In the genomic region with DNA sequence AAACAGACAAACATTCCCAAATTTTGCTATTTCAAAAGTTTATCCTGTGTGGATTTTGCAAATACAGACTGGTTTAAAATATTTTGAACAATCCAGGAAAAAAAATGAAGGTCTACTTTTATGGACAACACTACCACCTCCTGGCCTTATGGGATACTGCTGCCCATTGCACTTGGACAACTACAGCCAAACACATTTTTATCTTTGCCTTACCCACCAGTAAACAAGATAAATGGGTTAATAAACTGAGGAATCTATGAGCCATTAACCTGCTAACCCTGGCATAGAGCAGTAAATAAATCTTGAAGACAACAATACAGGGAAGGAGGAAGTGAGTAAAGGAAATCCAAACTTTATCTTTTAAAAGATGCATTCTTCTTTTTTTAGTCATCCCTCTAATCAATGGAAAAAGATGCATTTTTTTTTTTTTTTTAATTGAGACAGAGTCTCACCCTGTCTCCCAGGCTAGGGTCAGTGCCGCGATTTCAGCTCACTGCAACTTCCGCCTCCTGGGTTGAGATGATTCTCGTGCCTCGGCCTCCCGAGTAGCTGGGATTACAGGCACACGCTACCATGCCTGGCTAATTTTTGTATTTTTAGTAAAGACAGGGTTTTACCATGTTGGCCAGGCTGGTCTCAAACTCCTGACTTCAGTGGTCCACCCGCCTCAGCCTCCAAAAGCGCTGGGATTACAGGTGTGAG, we compare ENCODE assay signal across 2 cellular contexts.
TF ChIP-seq lines count a peak whose summit lies in the region.

No MANE protein-coding gene starts in this region.

TF ChIP-seq in IMR-90, 13 proteins besides CTCF, POLR2A, EP300 and RAD21:
- TF ChIP-seq MAZ (IDR thresholded peaks at IDR 0.05; ENCODE audit: borderline replicate concordance, low read depth, low read length) (no peak), FOS (IDR thresholded peaks at IDR 0.05; ENCODE audit: low read depth, low read length) (no peak), MXI1 (IDR thresholded peaks at IDR 0.05; ENCODE audit: borderline replicate concordance, low read depth, low read length) (no peak), RCOR1 (IDR thresholded peaks at IDR 0.05; ENCODE audit: insufficient replicate concordance, low read length) (no peak), CHD1 (IDR thresholded peaks at IDR 0.05; ENCODE audit: low read depth, low read length) (no peak; the same call in 1 of the 2 replicates), BHLHE40 (IDR thresholded peaks at IDR 0.05; ENCODE audit: low read depth, low read length) (no peak), SMC3 (IDR thresholded peaks at IDR 0.05; ENCODE audit: low read depth, low read length) (peak; percentile 96), MAFK (IDR thresholded peaks at IDR 0.05; ENCODE audit: low read depth, low read length) (no peak)
- TF ChIP-seq, protein P1, sequence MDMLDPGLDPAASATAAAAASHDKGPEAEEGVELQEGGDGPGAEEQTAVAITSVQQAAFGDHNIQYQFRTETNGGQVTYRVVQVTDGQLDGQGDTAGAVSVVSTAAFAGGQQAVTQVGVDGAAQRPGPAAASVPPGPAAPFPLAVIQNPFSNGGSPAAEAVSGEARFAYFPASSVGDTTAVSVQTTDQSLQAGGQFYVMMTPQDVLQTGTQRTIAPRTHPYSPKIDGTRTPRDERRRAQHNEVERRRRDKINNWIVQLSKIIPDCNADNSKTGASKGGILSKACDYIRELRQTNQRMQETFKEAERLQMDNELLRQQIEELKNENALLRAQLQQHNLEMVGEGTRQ (IDR thresholded peaks at IDR 0.05; ENCODE audit: low read depth, low read length): no peak

TF ChIP-seq in K562, 482 proteins besides CTCF, POLR2A, EP300 and RAD21:
- peak; percentile 84 for TF ChIP-seq SMC3 (conservative IDR thresholded peaks at IDR 0.05; ENCODE audit: insufficient read depth, low read depth, low read length)
- TF ChIP-seq, protein P2, sequence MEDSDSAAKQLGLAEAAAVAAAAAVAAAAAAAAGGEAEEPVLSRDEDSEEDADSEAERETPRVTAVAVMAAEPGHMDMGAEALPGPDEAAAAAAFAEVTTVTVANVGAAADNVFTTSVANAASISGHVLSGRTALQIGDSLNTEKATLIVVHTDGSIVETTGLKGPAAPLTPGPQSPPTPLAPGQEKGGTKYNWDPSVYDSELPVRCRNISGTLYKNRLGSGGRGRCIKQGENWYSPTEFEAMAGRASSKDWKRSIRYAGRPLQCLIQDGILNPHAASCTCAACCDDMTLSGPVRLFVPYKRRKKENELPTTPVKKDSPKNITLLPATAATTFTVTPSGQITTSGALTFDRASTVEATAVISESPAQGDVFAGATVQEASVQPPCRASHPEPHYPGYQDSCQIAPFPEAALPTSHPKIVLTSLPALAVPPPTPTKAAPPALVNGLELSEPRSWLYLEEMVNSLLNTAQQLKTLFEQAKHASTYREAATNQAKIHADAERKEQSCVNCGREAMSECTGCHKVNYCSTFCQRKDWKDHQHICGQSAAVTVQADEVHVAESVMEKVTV (CRISPR knock-in tag; IDR thresholded peaks at IDR 0.05): peak; percentile 89
- TF ChIP-seq MTA2 (IDR thresholded peaks at IDR 0.05; ENCODE audit: low read depth): no peak
- TF ChIP-seq ARID2 (IDR thresholded peaks at IDR 0.05): peak; percentile 62
- peak; percentile 80 for TF ChIP-seq ZNF384 (IDR thresholded peaks at IDR 0.05; ENCODE audit: low read depth, low read length)
- TF ChIP-seq, protein P3, sequence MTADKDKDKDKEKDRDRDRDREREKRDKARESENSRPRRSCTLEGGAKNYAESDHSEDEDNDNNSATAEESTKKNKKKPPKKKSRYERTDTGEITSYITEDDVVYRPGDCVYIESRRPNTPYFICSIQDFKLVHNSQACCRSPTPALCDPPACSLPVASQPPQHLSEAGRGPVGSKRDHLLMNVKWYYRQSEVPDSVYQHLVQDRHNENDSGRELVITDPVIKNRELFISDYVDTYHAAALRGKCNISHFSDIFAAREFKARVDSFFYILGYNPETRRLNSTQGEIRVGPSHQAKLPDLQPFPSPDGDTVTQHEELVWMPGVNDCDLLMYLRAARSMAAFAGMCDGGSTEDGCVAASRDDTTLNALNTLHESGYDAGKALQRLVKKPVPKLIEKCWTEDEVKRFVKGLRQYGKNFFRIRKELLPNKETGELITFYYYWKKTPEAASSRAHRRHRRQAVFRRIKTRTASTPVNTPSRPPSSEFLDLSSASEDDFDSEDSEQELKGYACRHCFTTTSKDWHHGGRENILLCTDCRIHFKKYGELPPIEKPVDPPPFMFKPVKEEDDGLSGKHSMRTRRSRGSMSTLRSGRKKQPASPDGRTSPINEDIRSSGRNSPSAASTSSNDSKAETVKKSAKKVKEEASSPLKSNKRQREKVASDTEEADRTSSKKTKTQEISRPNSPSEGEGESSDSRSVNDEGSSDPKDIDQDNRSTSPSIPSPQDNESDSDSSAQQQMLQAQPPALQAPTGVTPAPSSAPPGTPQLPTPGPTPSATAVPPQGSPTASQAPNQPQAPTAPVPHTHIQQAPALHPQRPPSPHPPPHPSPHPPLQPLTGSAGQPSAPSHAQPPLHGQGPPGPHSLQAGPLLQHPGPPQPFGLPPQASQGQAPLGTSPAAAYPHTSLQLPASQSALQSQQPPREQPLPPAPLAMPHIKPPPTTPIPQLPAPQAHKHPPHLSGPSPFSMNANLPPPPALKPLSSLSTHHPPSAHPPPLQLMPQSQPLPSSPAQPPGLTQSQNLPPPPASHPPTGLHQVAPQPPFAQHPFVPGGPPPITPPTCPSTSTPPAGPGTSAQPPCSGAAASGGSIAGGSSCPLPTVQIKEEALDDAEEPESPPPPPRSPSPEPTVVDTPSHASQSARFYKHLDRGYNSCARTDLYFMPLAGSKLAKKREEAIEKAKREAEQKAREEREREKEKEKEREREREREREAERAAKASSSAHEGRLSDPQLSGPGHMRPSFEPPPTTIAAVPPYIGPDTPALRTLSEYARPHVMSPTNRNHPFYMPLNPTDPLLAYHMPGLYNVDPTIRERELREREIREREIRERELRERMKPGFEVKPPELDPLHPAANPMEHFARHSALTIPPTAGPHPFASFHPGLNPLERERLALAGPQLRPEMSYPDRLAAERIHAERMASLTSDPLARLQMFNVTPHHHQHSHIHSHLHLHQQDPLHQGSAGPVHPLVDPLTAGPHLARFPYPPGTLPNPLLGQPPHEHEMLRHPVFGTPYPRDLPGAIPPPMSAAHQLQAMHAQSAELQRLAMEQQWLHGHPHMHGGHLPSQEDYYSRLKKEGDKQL (CRISPR knock-in tag; IDR thresholded peaks at IDR 0.05; ENCODE audit: borderline replicate concordance): no peak
- 0 out of 2 replicates have a peak, but pooled peaks have one; percentile 17 for TF ChIP-seq FOSL1 (tag; conservative IDR thresholded peaks at IDR 0.05)
- TF ChIP-seq, protein P4, sequence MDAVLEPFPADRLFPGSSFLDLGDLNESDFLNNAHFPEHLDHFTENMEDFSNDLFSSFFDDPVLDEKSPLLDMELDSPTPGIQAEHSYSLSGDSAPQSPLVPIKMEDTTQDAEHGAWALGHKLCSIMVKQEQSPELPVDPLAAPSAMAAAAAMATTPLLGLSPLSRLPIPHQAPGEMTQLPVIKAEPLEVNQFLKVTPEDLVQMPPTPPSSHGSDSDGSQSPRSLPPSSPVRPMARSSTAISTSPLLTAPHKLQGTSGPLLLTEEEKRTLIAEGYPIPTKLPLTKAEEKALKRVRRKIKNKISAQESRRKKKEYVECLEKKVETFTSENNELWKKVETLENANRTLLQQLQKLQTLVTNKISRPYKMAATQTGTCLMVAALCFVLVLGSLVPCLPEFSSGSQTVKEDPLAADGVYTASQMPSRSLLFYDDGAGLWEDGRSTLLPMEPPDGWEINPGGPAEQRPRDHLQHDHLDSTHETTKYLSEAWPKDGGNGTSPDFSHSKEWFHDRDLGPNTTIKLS (IDR thresholded peaks at IDR 0.05; ENCODE audit: borderline replicate concordance, low read depth): no peak
- no peak for TF ChIP-seq ZNF699 (CRISPR knock-in tag; IDR thresholded peaks at IDR 0.05; ENCODE audit: insufficient replicate concordance)
- TF ChIP-seq, protein P5, sequence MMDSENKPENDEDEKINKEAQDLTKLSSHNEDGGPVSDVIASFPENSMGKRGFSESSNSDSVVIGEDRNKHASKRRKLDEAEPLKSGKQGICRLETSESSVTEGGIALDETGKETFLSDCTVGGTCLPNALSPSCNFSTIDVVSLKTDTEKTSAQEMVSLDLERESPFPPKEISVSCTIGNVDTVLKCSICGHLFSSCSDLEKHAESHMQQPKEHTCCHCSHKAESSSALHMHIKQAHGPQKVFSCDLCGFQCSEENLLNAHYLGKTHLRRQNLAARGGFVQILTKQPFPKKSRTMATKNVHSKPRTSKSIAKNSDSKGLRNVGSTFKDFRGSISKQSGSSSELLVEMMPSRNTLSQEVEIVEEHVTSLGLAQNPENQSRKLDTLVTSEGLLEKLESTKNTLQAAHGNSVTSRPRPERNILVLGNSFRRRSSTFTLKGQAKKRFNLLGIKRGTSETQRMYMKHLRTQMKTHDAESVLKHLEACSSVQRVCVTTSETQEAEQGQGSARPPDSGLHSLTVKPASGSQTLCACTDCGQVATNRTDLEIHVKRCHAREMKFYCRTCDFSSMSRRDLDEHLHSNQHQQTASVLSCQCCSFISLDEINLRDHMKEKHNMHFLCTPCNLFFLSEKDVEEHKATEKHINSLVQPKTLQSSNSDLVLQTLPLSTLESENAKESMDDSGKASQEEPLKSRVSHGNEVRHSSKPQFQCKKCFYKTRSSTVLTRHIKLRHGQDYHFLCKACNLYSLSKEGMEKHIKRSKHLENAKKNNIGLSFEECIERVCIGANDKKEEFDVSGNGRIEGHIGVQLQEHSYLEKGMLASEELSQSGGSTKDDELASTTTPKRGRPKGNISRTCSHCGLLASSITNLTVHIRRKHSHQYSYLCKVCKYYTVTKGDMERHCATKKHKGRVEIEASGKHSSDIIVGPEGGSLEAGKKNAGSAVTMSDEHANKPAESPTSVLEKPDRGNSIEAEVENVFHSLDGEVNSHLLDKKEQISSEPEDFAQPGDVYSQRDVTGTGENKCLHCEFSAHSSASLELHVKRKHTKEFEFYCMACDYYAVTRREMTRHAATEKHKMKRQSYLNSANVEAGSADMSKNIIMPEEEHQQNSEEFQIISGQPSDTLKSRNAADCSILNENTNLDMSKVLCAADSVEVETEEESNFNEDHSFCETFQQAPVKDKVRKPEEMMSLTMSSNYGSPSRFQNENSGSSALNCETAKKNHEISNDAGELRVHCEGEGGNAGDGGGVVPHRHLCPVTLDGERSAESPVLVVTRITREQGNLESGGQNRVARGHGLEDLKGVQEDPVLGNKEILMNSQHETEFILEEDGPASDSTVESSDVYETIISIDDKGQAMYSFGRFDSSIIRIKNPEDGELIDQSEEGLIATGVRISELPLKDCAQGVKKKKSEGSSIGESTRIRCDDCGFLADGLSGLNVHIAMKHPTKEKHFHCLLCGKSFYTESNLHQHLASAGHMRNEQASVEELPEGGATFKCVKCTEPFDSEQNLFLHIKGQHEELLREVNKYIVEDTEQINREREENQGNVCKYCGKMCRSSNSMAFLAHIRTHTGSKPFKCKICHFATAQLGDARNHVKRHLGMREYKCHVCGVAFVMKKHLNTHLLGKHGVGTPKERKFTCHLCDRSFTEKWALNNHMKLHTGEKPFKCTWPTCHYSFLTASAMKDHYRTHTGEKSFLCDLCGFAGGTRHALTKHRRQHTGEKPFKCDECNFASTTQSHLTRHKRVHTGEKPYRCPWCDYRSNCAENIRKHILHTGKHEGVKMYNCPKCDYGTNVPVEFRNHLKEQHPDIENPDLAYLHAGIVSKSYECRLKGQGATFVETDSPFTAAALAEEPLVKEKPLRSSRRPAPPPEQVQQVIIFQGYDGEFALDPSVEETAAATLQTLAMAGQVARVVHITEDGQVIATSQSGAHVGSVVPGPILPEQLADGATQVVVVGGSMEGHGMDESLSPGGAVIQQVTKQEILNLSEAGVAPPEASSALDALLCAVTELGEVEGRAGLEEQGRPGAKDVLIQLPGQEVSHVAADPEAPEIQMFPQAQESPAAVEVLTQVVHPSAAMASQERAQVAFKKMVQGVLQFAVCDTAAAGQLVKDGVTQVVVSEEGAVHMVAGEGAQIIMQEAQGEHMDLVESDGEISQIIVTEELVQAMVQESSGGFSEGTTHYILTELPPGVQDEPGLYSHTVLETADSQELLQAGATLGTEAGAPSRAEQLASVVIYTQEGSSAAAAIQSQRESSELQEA (IDR thresholded peaks at IDR 0.05; ENCODE audit: low read depth): no peak
- 0 out of 2 replicates have a peak, but pooled peaks have one; percentile 23 for TF ChIP-seq FOXJ2 (tag; IDR thresholded peaks at IDR 0.05)
- TF ChIP-seq, protein P6, sequence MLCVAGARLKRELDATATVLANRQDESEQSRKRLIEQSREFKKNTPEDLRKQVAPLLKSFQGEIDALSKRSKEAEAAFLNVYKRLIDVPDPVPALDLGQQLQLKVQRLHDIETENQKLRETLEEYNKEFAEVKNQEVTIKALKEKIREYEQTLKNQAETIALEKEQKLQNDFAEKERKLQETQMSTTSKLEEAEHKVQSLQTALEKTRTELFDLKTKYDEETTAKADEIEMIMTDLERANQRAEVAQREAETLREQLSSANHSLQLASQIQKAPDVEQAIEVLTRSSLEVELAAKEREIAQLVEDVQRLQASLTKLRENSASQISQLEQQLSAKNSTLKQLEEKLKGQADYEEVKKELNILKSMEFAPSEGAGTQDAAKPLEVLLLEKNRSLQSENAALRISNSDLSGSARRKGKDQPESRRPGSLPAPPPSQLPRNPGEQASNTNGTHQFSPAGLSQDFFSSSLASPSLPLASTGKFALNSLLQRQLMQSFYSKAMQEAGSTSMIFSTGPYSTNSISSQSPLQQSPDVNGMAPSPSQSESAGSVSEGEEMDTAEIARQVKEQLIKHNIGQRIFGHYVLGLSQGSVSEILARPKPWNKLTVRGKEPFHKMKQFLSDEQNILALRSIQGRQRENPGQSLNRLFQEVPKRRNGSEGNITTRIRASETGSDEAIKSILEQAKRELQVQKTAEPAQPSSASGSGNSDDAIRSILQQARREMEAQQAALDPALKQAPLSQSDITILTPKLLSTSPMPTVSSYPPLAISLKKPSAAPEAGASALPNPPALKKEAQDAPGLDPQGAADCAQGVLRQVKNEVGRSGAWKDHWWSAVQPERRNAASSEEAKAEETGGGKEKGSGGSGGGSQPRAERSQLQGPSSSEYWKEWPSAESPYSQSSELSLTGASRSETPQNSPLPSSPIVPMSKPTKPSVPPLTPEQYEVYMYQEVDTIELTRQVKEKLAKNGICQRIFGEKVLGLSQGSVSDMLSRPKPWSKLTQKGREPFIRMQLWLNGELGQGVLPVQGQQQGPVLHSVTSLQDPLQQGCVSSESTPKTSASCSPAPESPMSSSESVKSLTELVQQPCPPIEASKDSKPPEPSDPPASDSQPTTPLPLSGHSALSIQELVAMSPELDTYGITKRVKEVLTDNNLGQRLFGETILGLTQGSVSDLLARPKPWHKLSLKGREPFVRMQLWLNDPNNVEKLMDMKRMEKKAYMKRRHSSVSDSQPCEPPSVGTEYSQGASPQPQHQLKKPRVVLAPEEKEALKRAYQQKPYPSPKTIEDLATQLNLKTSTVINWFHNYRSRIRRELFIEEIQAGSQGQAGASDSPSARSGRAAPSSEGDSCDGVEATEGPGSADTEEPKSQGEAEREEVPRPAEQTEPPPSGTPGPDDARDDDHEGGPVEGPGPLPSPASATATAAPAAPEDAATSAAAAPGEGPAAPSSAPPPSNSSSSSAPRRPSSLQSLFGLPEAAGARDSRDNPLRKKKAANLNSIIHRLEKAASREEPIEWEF (CRISPR knock-in tag; IDR thresholded peaks at IDR 0.05): 0 out of 2 replicates have a peak, but pooled peaks have one; percentile 24
- peak; percentile 43 to 48; a peak in 1 of 4 replicates for TF ChIP-seq FOXK2 (conservative IDR thresholded peaks at IDR 0.05 in 1 of 2, IDR thresholded peaks at IDR 0.05 in 1 of 2; ENCODE audit: low read depth in 2 of 2)
- TF ChIP-seq, protein P7, sequence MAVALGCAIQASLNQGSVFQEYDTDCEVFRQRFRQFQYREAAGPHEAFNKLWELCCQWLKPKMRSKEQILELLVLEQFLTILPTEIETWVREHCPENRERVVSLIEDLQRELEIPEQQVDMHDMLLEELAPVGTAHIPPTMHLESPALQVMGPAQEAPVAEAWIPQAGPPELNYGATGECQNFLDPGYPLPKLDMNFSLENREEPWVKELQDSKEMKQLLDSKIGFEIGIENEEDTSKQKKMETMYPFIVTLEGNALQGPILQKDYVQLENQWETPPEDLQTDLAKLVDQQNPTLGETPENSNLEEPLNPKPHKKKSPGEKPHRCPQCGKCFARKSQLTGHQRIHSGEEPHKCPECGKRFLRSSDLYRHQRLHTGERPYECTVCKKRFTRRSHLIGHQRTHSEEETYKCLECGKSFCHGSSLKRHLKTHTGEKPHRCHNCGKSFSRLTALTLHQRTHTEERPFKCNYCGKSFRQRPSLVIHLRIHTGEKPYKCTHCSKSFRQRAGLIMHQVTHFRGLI (CRISPR knock-in tag; IDR thresholded peaks at IDR 0.05): no peak
